In genomic region chr1:75361260-75361659, GRCh38 we compare ENCODE assay signal across 23 cellular contexts.
"Had no signal": no experiment of that assay in that cellular context is flagged by ENCODE, and none has a peak within 500 bp of the region (broad histone marks: within the 10 kb centered on the region; RNA-seq: fewer than 3 reads in every experiment).

No MANE protein-coding gene starts in this region.

- DNase-seq: IMR-90; Karpas-422; KG1; MG63; NCI-H1092 treated with DMSO at 0.1 percent for 48 hours; NCI-H1436; NCI-H187; NCI-H2029 treated with DMSO at 0.1 percent for 48 hours; NCI-H2171 treated with DMSO at 0.1 percent for 48 hours; NCI-H345; NCI-H524 treated with DMSO at 0.1 percent for 48 hours; NCI-H69; NCI-H774; NK-92 treated with Interleukin-12 subunit alpha and Interleukin-12 subunit beta, amount 100 ng/mL, for 24 hours; PC-9; Peyer's patch; SHP77 treated with DMSO at 0.1 percent for 48 hours; SJCRH30; T-helper 1 cell; T-helper 17 cell had no signal

- ATAC-seq: HepG2, Right ventricle myocardium inferior, SK-N-SH treated with all-trans-retinoic acid at 6 μM for 48 hours, T-helper 17 cell had no signal
